24 cellular contexts compared by ENCODE assay signal in genomic region chr18:79294235-79294634, GRCh38.
"Had no signal": no experiment of that assay in that cellular context is flagged by ENCODE, and none has a peak within 500 bp of the region (broad histone marks: within the 10 kb centered on the region; RNA-seq: fewer than 3 reads in every experiment).

No MANE protein-coding gene starts in this region.

- H3K4me1 ChIP-seq: left lung, lower lobe of right lung, parathyroid adenoma, psoas muscle, right lobe of liver, tibial nerve, uterus had no signal

- H3K4me3 Mint-ChIP-seq: immature natural killer cell; naive thymus-derived CD4-positive, alpha-beta T cell; natural killer cell treated with Interleukin-12 subunit alpha and Interleukin-12 subunit beta and Interleukin-15 and Interleukin-18, amount 100 ng/mL, for 72 hours; stimulated activated memory B cell treated with anti-CD40 and anti-IgM and Interleukin-4, amounts not matched to agents 10 μg/mL and 1 μg/mL and 100 μg/mL, for 72 hours; stimulated activated naive CD8-positive, alpha-beta T cell treated with anti-CD3 and anti-CD28 coated beads, Interleukin-15, amount 100 ng/mL, for 72 hours; type B pancreatic cell had no signal

- H3K9me3 Mint-ChIP-seq: immature natural killer cell; natural killer cell treated with Interleukin-12 subunit alpha and Interleukin-12 subunit beta and Interleukin-15 and Interleukin-18, amount 100 ng/mL, for 72 hours; stimulated activated memory B cell treated with anti-CD40 and anti-IgM and Interleukin-4, amounts not matched to agents 10 μg/mL and 1 μg/mL and 100 μg/mL, for 72 hours; stimulated activated naive CD8-positive, alpha-beta T cell treated with anti-CD3 and anti-CD28 coated beads, Interleukin-15, amount 100 ng/mL, for 72 hours; type B pancreatic cell had no signal

- H3K4me1 Mint-ChIP-seq: stimulated activated memory B cell treated with anti-CD40 and anti-IgM and Interleukin-4, amounts not matched to agents 10 μg/mL and 1 μg/mL and 100 μg/mL, for 72 hours; stimulated activated naive CD8-positive, alpha-beta T cell treated with anti-CD3 and anti-CD28 coated beads, Interleukin-15, amount 100 ng/mL, for 72 hours had no signal

- ATAC-seq: left colon; left lung; lower lobe of right lung; mucosa of descending colon; naive thymus-derived CD4-positive, alpha-beta T cell; natural killer cell treated with Interleukin-12 subunit alpha and Interleukin-12 subunit beta and Interleukin-15 and Interleukin-18, amount 100 ng/mL, for 72 hours; psoas muscle; right lobe of liver; stimulated activated memory B cell treated with anti-CD40 and anti-IgM and Interleukin-4, amounts not matched to agents 10 μg/mL and 1 μg/mL and 100 μg/mL, for 72 hours; stimulated activated naive CD8-positive, alpha-beta T cell treated with anti-CD3 and anti-CD28 coated beads, Interleukin-15, amount 100 ng/mL, for 72 hours had no signal

- H3K27me3 Mint-ChIP-seq: naive thymus-derived CD4-positive, alpha-beta T cell; natural killer cell treated with Interleukin-12 subunit alpha and Interleukin-12 subunit beta and Interleukin-15 and Interleukin-18, amount 100 ng/mL, for 72 hours; stimulated activated memory B cell treated with anti-CD40 and anti-IgM and Interleukin-4, amounts not matched to agents 10 μg/mL and 1 μg/mL and 100 μg/mL, for 72 hours; stimulated activated naive CD8-positive, alpha-beta T cell treated with anti-CD3 and anti-CD28 coated beads, Interleukin-15, amount 100 ng/mL, for 72 hours; type B pancreatic cell had no signal

- H3K27ac ChIP-seq: left lung, lower lobe of right lung, parathyroid adenoma, psoas muscle, right lobe of liver, tibial nerve, uterus had no signal

- H3K27ac Mint-ChIP-seq: naive thymus-derived CD4-positive, alpha-beta T cell; natural killer cell treated with Interleukin-12 subunit alpha and Interleukin-12 subunit beta and Interleukin-15 and Interleukin-18, amount 100 ng/mL, for 72 hours; stimulated activated memory B cell treated with anti-CD40 and anti-IgM and Interleukin-4, amounts not matched to agents 10 μg/mL and 1 μg/mL and 100 μg/mL, for 72 hours; stimulated activated naive CD8-positive, alpha-beta T cell treated with anti-CD3 and anti-CD28 coated beads, Interleukin-15, amount 100 ng/mL, for 72 hours; type B pancreatic cell had no signal

- H3K9me3 ChIP-seq: left lung, lower lobe of right lung, mucosa of descending colon, psoas muscle, right lobe of liver, tibial nerve, uterus had no signal

- H3K27me3 ChIP-seq: left lung, right lobe of liver, tibial nerve, uterus had no signal

- H3K4me3 ChIP-seq: left lung, lower lobe of right lung, mucosa of descending colon, psoas muscle, right lobe of liver, smooth muscle cell, tibial nerve, uterus had no signal

- H3K36me3 ChIP-seq: uterus had no signal

- DNase-seq: immature natural killer cell; kidney; left colon; left lung; lower lobe of right lung; mammary epithelial cell; midbrain; mucosa of descending colon; naive thymus-derived CD4-positive, alpha-beta T cell; psoas muscle; right lobe of liver; stimulated activated CD4-positive, alpha-beta T cell treated with anti-CD3 and anti-CD28 coated beads, Interleukin-1b, Interleukin-23, amount 100 ng/mL, for 48 hours; stimulated activated CD4-positive, alpha-beta T cell treated with anti-CD3 and anti-CD28 coated beads, Interleukin-2, amount 100 ng/mL, for 48 hours; stimulated activated CD4-positive, alpha-beta T cell treated with anti-CD3 and anti-CD28 coated beads, Interleukin-4, amount 100 ng/mL, for 4 hours; stimulated activated CD8-positive, alpha-beta memory T cell treated with anti-CD3 and anti-CD28 coated beads, Interleukin-4, amount 100 ng/mL, for 48 hours; stimulated activated naive CD4-positive, alpha-beta T cell treated with Interleukin-2 at 50 U/mL for 16 hours; stimulated activated naive CD8-positive, alpha-beta T cell treated with anti-CD3 and anti-CD28 coated beads, Interleukin-15, amount 100 ng/mL, for 72 hours; uterus had no signal
